Comparison of ENCODE assay signal across 11 cellular contexts in genomic region chr9:132125944-132126720, GRCh38. TPM values are rescaled to one million over a fixed set of nuclear protein-coding genes. Genes with fewer than 3 reads are reported as not detected.
DNase-seq lines count a peak whose midpoint lies in the region; ATAC-seq and TF ChIP-seq lines count a peak whose summit lies in the region.
"Had no signal": no experiment of that assay in that cellular context is flagged by ENCODE, and none has a peak within 500 bp of the region (broad histone marks: within the 10 kb centered on the region; RNA-seq: fewer than 3 reads in every experiment).

No MANE protein-coding gene starts in this region.

- H4K20me1 ChIP-seq in SK-N-SH (ENCODE audit: insufficient read depth) = no peaks in the 10 kb centered on the region

- CTCF ChIA-PET in GM10248 (lab: Yijun Ruan, JAX) = interaction anchor here (1.3 kb wide), 1 partner anchor 44 kb away, joined by 4 read pairs; no protein-coding TSS in a partner anchor
- CTCF ChIA-PET in SK-N-SH (lab: Yijun Ruan, JAX) = interaction anchor here (1.5 kb wide), 1 partner anchor 19 kb away, joined by 3 read pairs; no protein-coding TSS in a partner anchor

- H3K9me2 ChIP-seq in SK-N-SH = no peaks in the 10 kb centered on the region

- no peaks in the 10 kb centered on the region for H3K36me3 ChIP-seq in SK-N-SH (replicated peaks in 1 of 2; ENCODE audit: control insufficient read depth in 1 of 2, insufficient read depth in 2 of 2, low read length in 1 of 2)
- H3K36me3 ChIP-seq: heart right ventricle, suprapubic skin had no signal

- DNase-seq in GM10248 (ENCODE audit: extremely low spot score) (peak; percentile 47), NCI-H2029 (lab: John Stamatoyannopoulos, UW) (peak; percentile 67), SK-N-SH (no peak)
- DNase-seq in activated naive CD4-positive, alpha-beta T cell treated with anti-CD3 and anti-CD28 coated beads, Interleukin-2, amount 50 U/mL, for 72 hours (ENCODE audit: low spot score in 2 of 2) = no peak
- peak; percentile 7 for DNase-seq in stimulated activated CD4-positive, alpha-beta T cell treated with anti-CD3 and anti-CD28 coated beads, Interleukin-4, amount 100 ng/mL, for 1 hour
- DNase-seq: Calu3; effector memory CD4-positive, alpha-beta T cell; heart right ventricle had no signal

- ATAC-seq in activated naive CD4-positive, alpha-beta T cell treated with anti-CD3 and anti-CD28 coated beads, Interleukin-2, amount 50 U/mL, for 72 hours = peak; percentile 13 to 59
- no peak for ATAC-seq in HG02759 (IDR thresholded peaks at IDR 0.05; ENCODE audit: unreplicated experiment)
- no peak for ATAC-seq in GM18861 (IDR thresholded peaks at IDR 0.05; ENCODE audit: unreplicated experiment)
- ATAC-seq: heart right ventricle had no signal

- H3K9ac ChIP-seq in SK-N-SH = no peak overlapping the region

- H3K9me3 ChIP-seq in SK-N-SH = no peaks in the 10 kb centered on the region
- H3K9me3 ChIP-seq: heart right ventricle, suprapubic skin had no signal

- H3K4me2 ChIP-seq in SK-N-SH = no peak overlapping the region

- no peaks in the 10 kb centered on the region for H3K79me2 ChIP-seq in SK-N-SH (ENCODE audit: insufficient read depth)

- 72% methylated on average over 21 of the region's 21 CpGs for WGBS in SK-N-SH (ENCODE audit: low lambda C conversion rate)

- TF ChIP-seq EP300 in SK-N-SH (IDR thresholded peaks at IDR 0.05; ENCODE audit: borderline replicate concordance in 1 of 2, low read depth in 1 of 2, low read length in 1 of 2) = no peak

- H3K4me1 ChIP-seq in SK-N-SH (ENCODE audit: control insufficient read depth in 1 of 2, insufficient read depth in 2 of 2, low read depth in 1 of 2, low read length in 1 of 2) = no peaks in the 10 kb centered on the region; a peak in 1 of 4 replicates
- H3K4me1 ChIP-seq: heart right ventricle, suprapubic skin had no signal

- no peak overlapping the region for H3K4me3 ChIP-seq in SK-N-SH (ENCODE audit: low read depth in 2 of 2, low read length in 1 of 2)
- H3K4me3 ChIP-seq: heart right ventricle, suprapubic skin had no signal

- no peak overlapping the region for H2AFZ ChIP-seq in SK-N-SH (ENCODE audit: low read depth)

- H3K27ac ChIP-seq in SK-N-SH (ENCODE audit: low read depth in 2 of 2, low read length in 1 of 2) = no peak overlapping the region
- H3K27ac ChIP-seq: heart right ventricle, suprapubic skin had no signal

- H3K27ac Mint-ChIP-seq in activated naive CD4-positive, alpha-beta T cell treated with anti-CD3 and anti-CD28 coated beads, Interleukin-2, amount 50 U/mL, for 72 hours = no peak overlapping the region

- peaks cover 23% of the 10 kb centered on the region for H3K27me3 ChIP-seq in SK-N-SH (ENCODE audit: insufficient read depth)

- POLR2A ChIA-PET in GM10248 (lab: Yijun Ruan, JAX) (interaction anchor here (0.7 kb wide), 2 partner anchors 74 to 1730 kb away, joined by 4 to 7 read pairs; no protein-coding TSS in a partner anchor), SK-N-SH (lab: Yijun Ruan, JAX) (no interaction called here)

- no peaks in the 10 kb centered on the region for H3K36me3 Mint-ChIP-seq in activated naive CD4-positive, alpha-beta T cell treated with anti-CD3 and anti-CD28 coated beads, Interleukin-2, amount 50 U/mL, for 72 hours

- no peak for TF ChIP-seq RAD21 in SK-N-SH (IDR thresholded peaks at IDR 0.05; ENCODE audit: low read length)

- peaks cover 0 to 6% of the 10 kb centered on the region in 2 donors for H3K9me3 Mint-ChIP-seq in activated naive CD4-positive, alpha-beta T cell treated with anti-CD3 and anti-CD28 coated beads, Interleukin-2, amount 50 U/mL, for 72 hours

- TF ChIP-seq CTCF in GM10248 (IDR thresholded peaks at IDR 0.05; ENCODE audit: control extremely low read depth, extremely low read depth, low read depth, missing control alignments) = no peak
- no peak for TF ChIP-seq CTCF in SK-N-SH (IDR thresholded peaks at IDR 0.05)

- no peaks in the 10 kb centered on the region for H3F3A ChIP-seq in SK-N-SH (replicated peaks; ENCODE audit: insufficient read depth)

TF ChIP-seq in SK-N-SH, 30 proteins besides CTCF, POLR2A, EP300 and RAD21:
- TF ChIP-seq TAF1 (IDR thresholded peaks at IDR 0.05; ENCODE audit: borderline replicate concordance, low read depth, low read length) (no peak), MAX (IDR thresholded peaks at IDR 0.05; ENCODE audit: low read depth) (no peak), ELF1 (IDR thresholded peaks at IDR 0.05) (no peak), JUND (IDR thresholded peaks at IDR 0.05) (no peak), MEF2A (IDR thresholded peaks at IDR 0.05; ENCODE audit: borderline replicate concordance, low read depth) (no peak), IRF3 (IDR thresholded peaks at IDR 0.05; ENCODE audit: low read depth, low read length) (no peak), NRF1 (IDR thresholded peaks at IDR 0.05; ENCODE audit: low read depth, low read length) (no peak), PBX3 (IDR thresholded peaks at IDR 0.05) (no peak), ZBTB33 (IDR thresholded peaks at IDR 0.05; ENCODE audit: borderline replicate concordance, low read depth) (no peak), TCF12 (IDR thresholded peaks at IDR 0.05) (no peak), GABPA (IDR thresholded peaks at IDR 0.05; ENCODE audit: low read depth) (no peak), TEAD4 (IDR thresholded peaks at IDR 0.05; ENCODE audit: borderline replicate concordance, insufficient read depth) (no peak), POLR2AphosphoS5 (IDR thresholded peaks at IDR 0.05; ENCODE audit: low read depth, low read length) (no peak), GATA2 (CRISPR knock-in tag; IDR thresholded peaks at IDR 0.05) (no peak), RCOR1 (IDR thresholded peaks at IDR 0.05; ENCODE audit: low read length) (no peak), CHD2 (IDR thresholded peaks at IDR 0.05; ENCODE audit: low read length, partially characterized antibody) (no peak), YY1 (IDR thresholded peaks at IDR 0.05; ENCODE audit: low read depth) (no peak)

RNA-seq across cellular contexts. Expression of gene NTNG2, which starts 35.7 kb away (rescaled TPM):
- 1 to 10 TPM; 2.2 to 2.4 TPM for total RNA-seq in activated naive CD4-positive, alpha-beta T cell treated with anti-CD3 and anti-CD28 coated beads, Interleukin-2, amount 50 U/mL, for 72 hours
- polyA plus RNA-seq in SK-N-SH (2012; rRNA removed) = 5.1 and 6.1 TPM in 2 replicates
- 1.8 and 3.6 TPM in 2 replicates for polyA plus RNA-seq in SK-N-SH (2012; cell fraction: cytosol; rRNA removed)
- 11.3 and 17.2 TPM in 2 replicates for polyA plus RNA-seq in SK-N-SH (2012; cell fraction: nucleus; rRNA removed)
- total RNA-seq: Calu3 had no signal

RNA-seq across cellular contexts. Expression of gene MED27, which starts 46.5 kb away (rescaled TPM):
- total RNA-seq in activated naive CD4-positive, alpha-beta T cell treated with anti-CD3 and anti-CD28 coated beads, Interleukin-2, amount 50 U/mL, for 72 hours = 10 to 100 TPM; 28.3 to 31.8 TPM
- 35.0 and 38.2 TPM in 2 replicates for polyA plus RNA-seq in SK-N-SH (2012; rRNA removed)
- polyA plus RNA-seq in SK-N-SH (2012; cell fraction: cytosol; rRNA removed) = 27.6 and 33.7 TPM in 2 replicates
- 26.2 and 26.9 TPM in 2 replicates for polyA plus RNA-seq in SK-N-SH (2012; cell fraction: nucleus; rRNA removed)

Comparison
In these comparisons a context has a peak if more than half of its experiments do, and no peak if none do; other contexts are left out.
1. DNase-seq: peak in GM10248 (single experiment), NCI-H2029 (single experiment) and stimulated activated CD4-positive, alpha-beta T cell treated with anti-CD3 and anti-CD28 coated beads, Interleukin-4, amount 100 ng/mL, for 1 hour (single experiment); none in activated naive CD4-positive, alpha-beta T cell treated with anti-CD3 and anti-CD28 coated beads, Interleukin-2, amount 50 U/mL, for 72 hours (0 of 2) and SK-N-SH (single experiment).
2. ATAC-seq: peak in activated naive CD4-positive, alpha-beta T cell treated with anti-CD3 and anti-CD28 coated beads, Interleukin-2, amount 50 U/mL, for 72 hours (2 of 2); none in HG02759 (single experiment) and GM18861 (single experiment).